ENCODE assay signal across 29 cellular contexts in genomic region chr3:14172480-14172879, GRCh38.
"Had no signal": no experiment of that assay in that cellular context is flagged by ENCODE, and none has a peak within 500 bp of the region (broad histone marks: within the 10 kb centered on the region; RNA-seq: fewer than 3 reads in every experiment).

No MANE protein-coding gene starts in this region.

- H3K9me3 ChIP-seq: ascending aorta, MG63, Peyer's patch had no signal

- H3K4me3 ChIP-seq: ascending aorta, cardiac muscle cell, MG63, Peyer's patch had no signal

- ATAC-seq: activated CD8-positive, alpha-beta T cell treated with anti-CD3 and anti-CD28 coated beads, Interleukin-2, amount 10 ng/mL, durations not matched to agents 7 days and 5 days; PC-3; Right ventricle myocardium inferior; SK-N-SH treated with all-trans-retinoic acid at 6 μM for 48 hours had no signal

- H3K9me3 Mint-ChIP-seq: activated CD4-positive, alpha-beta T cell treated with anti-CD3 and anti-CD28 coated beads, Interleukin-2, amount 10 ng/mL, durations not matched to agents 24 days and 14 days; activated naive CD4-positive, alpha-beta T cell treated with anti-CD3 and anti-CD28 coated beads, Interleukin-2, amount 10 ng/mL, durations not matched to agents 7 days and 5 days; activated naive CD8-positive, alpha-beta T cell treated with anti-CD3 and anti-CD28 coated beads for 36 hours; activated T-cell treated with anti-CD3 and anti-CD28 coated beads, Interleukin-2, amount 50 U/mL, for 24 hours; IgD-negative memory B cell had no signal

- H3K27me3 ChIP-seq: ascending aorta, cardiac muscle cell, MG63, Peyer's patch had no signal

- H3K27me3 Mint-ChIP-seq: activated CD4-positive, alpha-beta T cell treated with anti-CD3 and anti-CD28 coated beads, Interleukin-2, amount 10 ng/mL, durations not matched to agents 24 days and 14 days; activated naive CD4-positive, alpha-beta T cell treated with anti-CD3 and anti-CD28 coated beads, Interleukin-2, amount 10 ng/mL, durations not matched to agents 7 days and 5 days; activated naive CD8-positive, alpha-beta T cell treated with anti-CD3 and anti-CD28 coated beads for 36 hours; activated T-cell treated with anti-CD3 and anti-CD28 coated beads, Interleukin-2, amount 50 U/mL, for 24 hours; IgD-negative memory B cell had no signal

- DNase-seq: activated CD4-positive, alpha-beta T cell treated with anti-CD3 and anti-CD28 coated beads, Interleukin-2, amount 10 ng/mL, durations not matched to agents 24 days and 14 days; activated CD4-positive, alpha-beta T cell treated with anti-CD3 and anti-CD28 coated beads, Interleukin-2, amount 50 U/mL, for 48 hours; activated CD8-positive, alpha-beta T cell treated with anti-CD3 and anti-CD28 coated beads, Interleukin-2, amount 10 ng/mL, durations not matched to agents 7 days and 5 days; activated gamma-delta T cell treated with Interleukin-2 at 50 U/mL for 16 hours; activated naive CD4-positive, alpha-beta T cell treated with anti-CD3 and anti-CD28 coated beads, Interleukin-2, amount 10 ng/mL, durations not matched to agents 7 days and 5 days; activated naive CD8-positive, alpha-beta T cell treated with anti-CD3 and anti-CD28 coated beads for 36 hours; activated T-cell treated with anti-CD3 and anti-CD28 coated beads, Interleukin-2, amount 50 U/mL, for 24 hours; amniotic stem cell; Kasumi-1; KG1; MG63; NCI-H1048; NCI-H1436 treated with DMSO at 0.1 percent for 48 hours; NCI-H1694 treated with DMSO at 0.1 percent for 48 hours; NCI-H2029; NCI-H2171; NCI-H510A; NCI-H526; NCI-H748 treated with DMSO at 0.1 percent for 48 hours; NK-92 treated with Interleukin-12 subunit alpha and Interleukin-12 subunit beta, amount 100 ng/mL, for 24 hours; PC-3; Peyer's patch; SIG-M5; T-helper 1 cell had no signal

- H3K27ac Mint-ChIP-seq: activated CD4-positive, alpha-beta T cell treated with anti-CD3 and anti-CD28 coated beads, Interleukin-2, amount 10 ng/mL, durations not matched to agents 24 days and 14 days; activated CD8-positive, alpha-beta T cell treated with anti-CD3 and anti-CD28 coated beads, Interleukin-2, amount 10 ng/mL, durations not matched to agents 7 days and 5 days; activated naive CD4-positive, alpha-beta T cell treated with anti-CD3 and anti-CD28 coated beads, Interleukin-2, amount 10 ng/mL, durations not matched to agents 7 days and 5 days; activated naive CD8-positive, alpha-beta T cell treated with anti-CD3 and anti-CD28 coated beads for 36 hours had no signal

- H3K4me3 Mint-ChIP-seq: activated CD4-positive, alpha-beta T cell treated with anti-CD3 and anti-CD28 coated beads, Interleukin-2, amount 10 ng/mL, durations not matched to agents 24 days and 14 days; activated CD8-positive, alpha-beta T cell treated with anti-CD3 and anti-CD28 coated beads, Interleukin-2, amount 10 ng/mL, durations not matched to agents 7 days and 5 days; activated naive CD4-positive, alpha-beta T cell treated with anti-CD3 and anti-CD28 coated beads, Interleukin-2, amount 10 ng/mL, durations not matched to agents 7 days and 5 days; activated naive CD8-positive, alpha-beta T cell treated with anti-CD3 and anti-CD28 coated beads for 36 hours; activated T-cell treated with anti-CD3 and anti-CD28 coated beads, Interleukin-2, amount 50 U/mL, for 24 hours had no signal

- H3K27ac ChIP-seq: ascending aorta, cardiac muscle cell, Peyer's patch had no signal
